In genomic region chr3:70811880-70812279, GRCh38 we compare ENCODE assay signal across 13 cellular contexts.
A peak's percentile ranks its signal among the peaks of the same experiment; 100 is the strongest.
DNase-seq lines count a peak whose midpoint lies in the region; ATAC-seq, FAIRE-seq and TF ChIP-seq lines count a peak whose summit lies in the region.
"Had no signal": no experiment of that assay in that cellular context is flagged by ENCODE, and none has a peak within 500 bp of the region (broad histone marks: within the 10 kb centered on the region; RNA-seq: fewer than 3 reads in every experiment).

No MANE protein-coding gene starts in this region.

- 27 to 39% methylated on average over 2 of the region's 2 CpGs for WGBS in heart right ventricle, 2 donors

- no peak overlapping the region for H3K4me3 Mint-ChIP-seq in activated T-cell treated with anti-CD3 and anti-CD28 coated beads, Interleukin-2, amount 50 U/mL, for 72 hours
- H3K4me3 Mint-ChIP-seq: CD4-positive, alpha-beta T cell; naive thymus-derived CD4-positive, alpha-beta T cell had no signal

- H3K4me1 ChIP-seq in heart right ventricle (peaks cover 0 to 7% (median 0%) of the 10 kb centered on the region in 9 donors), subcutaneous abdominal adipose tissue (ENCODE audit: control insufficient read depth in 5 of 5, insufficient read depth in 5 of 5, low read length in 5 of 5) (peaks cover 0 to 31% (median 5%) of the 10 kb centered on the region in 5 donors)

- no peaks in the 10 kb centered on the region for H3K36me3 Mint-ChIP-seq in activated T-cell treated with anti-CD3 and anti-CD28 coated beads, Interleukin-2, amount 50 U/mL, for 72 hours (ENCODE audit: insufficient read depth in 2 of 2)

- H3K4me3 ChIP-seq in heart right ventricle (no peak overlapping the region), subcutaneous abdominal adipose tissue (ENCODE audit: low read depth in 1 of 5, low read length in 5 of 5) (no peak overlapping the region)
- H3K4me3 ChIP-seq: esophagus muscularis mucosa had no signal

- no peaks in the 10 kb centered on the region for H3K36me3 ChIP-seq in heart right ventricle
- no peaks in the 10 kb centered on the region for H3K36me3 ChIP-seq in subcutaneous abdominal adipose tissue (ENCODE audit: control insufficient read depth in 5 of 5, insufficient read depth in 5 of 5, low read length in 5 of 5)
- H3K36me3 ChIP-seq: esophagus muscularis mucosa had no signal

- no peak overlapping the region for H3K9ac ChIP-seq in subcutaneous abdominal adipose tissue (ENCODE audit: low read length in 5 of 5)

- H3K27ac ChIP-seq in heart right ventricle (no peak overlapping the region), subcutaneous abdominal adipose tissue (ENCODE audit: low read depth, low read length) (peak overlapping the region; percentile 27)
- H3K27ac ChIP-seq: esophagus muscularis mucosa had no signal

- DNase-seq in activated T-cell treated with anti-CD3 and anti-CD28 coated beads, Interleukin-2, amount 50 U/mL, for 72 hours: peak; percentile 1 to 7
- no peak for DNase-seq in activated T-cell treated with anti-CD3 and anti-CD28 coated beads for 4 hours
- peak; percentile 90 for DNase-seq in amniotic epithelial cell (ENCODE audit: low read depth)
- peak in 1 of 2 donors; percentile 49 for DNase-seq in heart right ventricle
- DNase-seq in NCI-H2081 treated with DMSO at 0.1 percent for 48 hours (lab: John Stamatoyannopoulos, UW): no peak
- DNase-seq in GM12892 (ENCODE audit: insufficient read length): no peak
- DNase-seq: activated effector memory CD4-positive, alpha-beta T cell treated with Interleukin-2 at 50 U/mL for 16 hours; CD4-positive, alpha-beta T cell had no signal

- no peak for TF ChIP-seq CTCF in heart right ventricle (IDR thresholded peaks at IDR 0.05)

- peak in 1 of 2 donors; percentile 53 for ATAC-seq in activated T-cell treated with anti-CD3 and anti-CD28 coated beads, Interleukin-2, amount 50 U/mL, for 72 hours (replicated peaks in 1 of 2)
- peak in 7 of 8 donors; percentile 30 to 90 (median 65) for ATAC-seq in heart right ventricle
- ATAC-seq in HG03196 (IDR thresholded peaks at IDR 0.05; ENCODE audit: unreplicated experiment): no peak
- ATAC-seq: naive thymus-derived CD4-positive, alpha-beta T cell had no signal

- peaks cover 1 to 2% of the 10 kb centered on the region in 2 donors for H3K9me3 Mint-ChIP-seq in activated T-cell treated with anti-CD3 and anti-CD28 coated beads, Interleukin-2, amount 50 U/mL, for 72 hours
- H3K9me3 Mint-ChIP-seq: CD4-positive, alpha-beta T cell had no signal

- FAIRE-seq in GM12892 (lab: Jason Lieb, UNC): no peak
- FAIRE-seq: TTC549 had no signal

- H3K27me3 ChIP-seq in heart right ventricle: no peaks in the 10 kb centered on the region
- no peaks in the 10 kb centered on the region for H3K27me3 ChIP-seq in subcutaneous abdominal adipose tissue (ENCODE audit: control insufficient read depth in 5 of 5, insufficient read depth in 4 of 5, low read length in 5 of 5)
- H3K27me3 ChIP-seq: esophagus muscularis mucosa had no signal

- peaks cover 55% of the 10 kb centered on the region for H3K27me3 Mint-ChIP-seq in activated T-cell treated with anti-CD3 and anti-CD28 coated beads, Interleukin-2, amount 50 U/mL, for 72 hours (ENCODE audit: low read depth)

- H3K9me3 ChIP-seq in heart right ventricle (peaks cover 0 to 13% (median 0%) of the 10 kb centered on the region in 11 donors), subcutaneous abdominal adipose tissue (ENCODE audit: control insufficient read depth in 5 of 5, low read length in 5 of 5) (peaks cover 0 to 5% (median 5%) of the 10 kb centered on the region in 5 donors)

- intact Hi-C loops in heart right ventricle (cut with DNase I): no loop called here

- H3K27ac Mint-ChIP-seq in activated T-cell treated with anti-CD3 and anti-CD28 coated beads, Interleukin-2, amount 50 U/mL, for 72 hours: no peak overlapping the region
- H3K27ac Mint-ChIP-seq: CD4-positive, alpha-beta T cell; naive thymus-derived CD4-positive, alpha-beta T cell had no signal

- no peaks in the 10 kb centered on the region for H3K4me1 Mint-ChIP-seq in activated T-cell treated with anti-CD3 and anti-CD28 coated beads, Interleukin-2, amount 50 U/mL, for 72 hours (ENCODE audit: low read depth)
- H3K4me1 Mint-ChIP-seq: naive thymus-derived CD4-positive, alpha-beta T cell had no signal

- TF ChIP-seq POLR2A in GM12892 (IDR thresholded peaks at IDR 0.05; ENCODE audit: low read depth, low read length): no peak

Comparison
In these comparisons a context has a peak if more than half of its experiments do, and no peak if none do; other contexts are left out.
1. DNase-seq: peak in activated T-cell treated with anti-CD3 and anti-CD28 coated beads, Interleukin-2, amount 50 U/mL, for 72 hours (2 of 2) and amniotic epithelial cell (single experiment); none in activated T-cell treated with anti-CD3 and anti-CD28 coated beads for 4 hours (single experiment), NCI-H2081 treated with DMSO at 0.1 percent for 48 hours (single experiment) and GM12892 (single experiment).